In genomic region chr6:112106562-112106961, GRCh38 we compare ENCODE assay signal across 25 cellular contexts. TPM values are rescaled to one million over a fixed set of nuclear protein-coding genes. Genes with fewer than 3 reads are reported as not detected.
DNase-seq lines count a peak whose midpoint lies in the region; ATAC-seq, FAIRE-seq and TF ChIP-seq lines count a peak whose summit lies in the region.
"Had no signal": no experiment of that assay in that cellular context is flagged by ENCODE, and none has a peak within 500 bp of the region (broad histone marks: within the 10 kb centered on the region; RNA-seq: fewer than 3 reads in every experiment).

No MANE protein-coding gene starts in this region.

- TF ChIP-seq EP300 in H1 (IDR thresholded peaks at IDR 0.05; ENCODE audit: borderline replicate concordance in 1 of 2, low read depth in 2 of 2, low read length in 2 of 2): no peak

- H3K27ac Mint-ChIP-seq in H9: no peak overlapping the region
- H3K27ac Mint-ChIP-seq: CD14-positive monocyte; CD4-positive, alpha-beta T cell; CD8-positive, alpha-beta memory T cell had no signal

- no peak overlapping the region for H3K4me3 Mint-ChIP-seq in H9
- H3K4me3 Mint-ChIP-seq: CD14-positive monocyte; CD4-positive, alpha-beta T cell; CD8-positive, alpha-beta memory T cell had no signal

- H3K4me2 ChIP-seq in H9 (ENCODE audit: insufficient read depth, insufficient read length, low read length) (no peak overlapping the region), H1 (ENCODE audit: insufficient read depth in 1 of 2, low read depth in 2 of 2, low read length in 2 of 2) (no peak overlapping the region)
- H3K4me2 ChIP-seq: A549; BLaER1 treated with 17β-estradiol and CSF1 and Interleukin-3, amounts not matched to agents 10 nM and 100 nM had no signal

- no peak overlapping the region for H2AFZ ChIP-seq in H9 (ENCODE audit: low read length)
- no peak overlapping the region for H2AFZ ChIP-seq in H1 (ENCODE audit: low read length)

- H3K79me1 ChIP-seq in H9 (ENCODE audit: insufficient read depth, low read depth, low read length, poor library complexity, severe bottlenecking): no peaks in the 10 kb centered on the region
- no peaks in the 10 kb centered on the region for H3K79me1 ChIP-seq in H1 (ENCODE audit: low read depth, low read length)

- no peak for TF ChIP-seq POLR2A in H1 (IDR thresholded peaks at IDR 0.05; ENCODE audit: control extremely low read depth in 1 of 2, low read depth in 2 of 2, low read length in 2 of 2)

- no peak overlapping the region for H2AK5ac ChIP-seq in H9 (ENCODE audit: insufficient read length, low read length)
- H2AK5ac ChIP-seq in H1 (ENCODE audit: low read depth, low read length): no peak overlapping the region

- H2BK20ac ChIP-seq in H9 (ENCODE audit: low read depth, low read length, poor library complexity, severe bottlenecking) (no peak overlapping the region), H1 (ENCODE audit: low read length) (peak overlapping the region; percentile 36; the same call in 1 of the 2 replicates)

- CTCF ChIA-PET in H1 (lab: Charles Lee; ENCODE audit: partially characterized antibody): interaction anchor here (0.6 to 1.1 kb wide), 4 partner anchors 12 to 477 kb away, joined by 3 to 4 read pairs (median 3); no protein-coding TSS in a partner anchor

- H3K4ac ChIP-seq in H9 (ENCODE audit: low read depth, low read length): no peak overlapping the region
- H3K4ac ChIP-seq in H1 (replicated peaks; ENCODE audit: insufficient read length, low read depth, low read length): no peak overlapping the region

- H3K36me3 ChIP-seq in H1 (ENCODE audit: control insufficient read depth in 2 of 4, insufficient read depth in 4 of 4, low read length in 3 of 4): no peaks in the 10 kb centered on the region
- H3K36me3 ChIP-seq: BE2C had no signal

- peak overlapping the region; percentile 72 for H4K5ac ChIP-seq in H9 (ENCODE audit: insufficient read length, low read depth, low read length)
- no peak overlapping the region for H4K5ac ChIP-seq in H1 (ENCODE audit: insufficient read length, low read depth, low read length)

- H3K18ac ChIP-seq in H9 (ENCODE audit: insufficient read length, low read depth, low read length) (no peak overlapping the region), H1 (ENCODE audit: extremely low read depth, low read length) (no peak overlapping the region)

- H3K9me3 ChIP-seq in H9 (ENCODE audit: control insufficient read depth, low read depth, low read length): no peaks in the 10 kb centered on the region
- H3K9me3 ChIP-seq in H1 (ENCODE audit: insufficient read depth in 2 of 2, low read depth in 1 of 2, low read length in 1 of 2): no peaks in the 10 kb centered on the region; a peak in 1 of 4 replicates
- H3K9me3 ChIP-seq: A549, BE2C had no signal

- no peak overlapping the region for H4K91ac ChIP-seq in H9 (ENCODE audit: insufficient read length, low read depth, low read length)
- H4K91ac ChIP-seq in H1 (replicated peaks; ENCODE audit: insufficient read length, low read length): no peak overlapping the region

- H3K4me3 ChIP-seq in H1 (ENCODE audit: extremely low read depth in 1 of 4, insufficient read depth in 2 of 4, low read depth in 3 of 4, low read length in 4 of 4): no peak overlapping the region
- H3K4me3 ChIP-seq: A549; BLaER1 treated with 17β-estradiol and CSF1 and Interleukin-3, amounts not matched to agents 10 nM and 100 nM had no signal

- H4K20me1 ChIP-seq in H9 (ENCODE audit: control insufficient read depth, insufficient read depth, insufficient read length): no peaks in the 10 kb centered on the region
- no peaks in the 10 kb centered on the region for H4K20me1 ChIP-seq in H1 (replicated peaks in 1 of 2; ENCODE audit: control insufficient read depth in 1 of 2, insufficient read depth in 2 of 2, low read length in 2 of 2)
- H4K20me1 ChIP-seq: BLaER1 treated with 17β-estradiol and CSF1 and Interleukin-3, amounts not matched to agents 10 nM and 100 nM had no signal

- H3K79me2 ChIP-seq in H9 (ENCODE audit: insufficient read depth, low read length) (no peaks in the 10 kb centered on the region), H1 (ENCODE audit: control insufficient read depth in 1 of 2, insufficient read depth in 2 of 2, low read length in 2 of 2) (no peaks in the 10 kb centered on the region)

- no peaks in the 10 kb centered on the region for H3K27me3 Mint-ChIP-seq in H9 (ENCODE audit: low read depth)
- H3K27me3 Mint-ChIP-seq: CD4-positive, alpha-beta T cell had no signal

- H3K36me3 Mint-ChIP-seq in H9 (ENCODE audit: insufficient read depth in 1 of 3, low read depth in 3 of 3): peaks cover 0 to 6% (median 4%) of the 10 kb centered on the region in 3 experiments; a peak in 5 of 7 replicates
- H3K36me3 Mint-ChIP-seq: CD14-positive monocyte had no signal

- no peak overlapping the region for H3K9ac ChIP-seq in H9 (ENCODE audit: extremely low read depth, insufficient read length, low read length)
- no peak overlapping the region for H3K9ac ChIP-seq in H1 (replicated peaks in 1 of 4; ENCODE audit: extremely low read depth in 1 of 4, low read depth in 3 of 4, low read length in 3 of 4)
- H3K9ac ChIP-seq: BLaER1 treated with 17β-estradiol and CSF1 and Interleukin-3, amounts not matched to agents 10 nM and 100 nM had no signal

- no peak for DNase-seq in H9
- peak; percentile 15 for DNase-seq in M059J (ENCODE audit: low read depth)
- DNase-seq in H1 (ENCODE audit: low read depth in 1 of 2, low spot score in 2 of 2): no peak
- no peak for DNase-seq in stimulated activated naive CD4-positive, alpha-beta T cell treated with Interleukin-2 at 50 U/mL for 16 hours (lab: John Stamatoyannopoulos, UW)
- no peak for DNase-seq in GF-D8 (lab: John Stamatoyannopoulos, UW)
- DNase-seq: 8988T; ACHN; AML-193; BE2C; CD4-positive, alpha-beta T cell; CD8-positive, alpha-beta memory T cell; DMS 273 treated with DMSO at 0.1 percent for 48 hours; DMS79; EL; GDM1; GOT3; H7 had no signal

- no peak overlapping the region for H2BK5ac ChIP-seq in H9 (ENCODE audit: insufficient read length, low read length)
- H2BK5ac ChIP-seq in H1 (ENCODE audit: low read depth, low read length): no peak overlapping the region

- FAIRE-seq in H1 (lab: Jason Lieb, UNC): no peak
- FAIRE-seq: A549, D721Med, GM12891, GM18507 had no signal

- H2BK12ac ChIP-seq in H9 (ENCODE audit: insufficient read length, low read depth, low read length) (no peak overlapping the region), H1 (ENCODE audit: low read depth, low read length) (no peak overlapping the region)

- POLR2A ChIA-PET in H1 (lab: Charles Lee; ENCODE audit: partially characterized antibody): interaction anchor here (1.6 kb wide), 1 partner anchor 19 kb away, joined by 4 read pairs; the partner anchor contains the start of genes FAM229B and TUBE1

- H2BK120ac ChIP-seq in H9 (ENCODE audit: low read depth, low read length, poor library complexity, severe bottlenecking) (no peak overlapping the region), H1 (replicated peaks; ENCODE audit: low read depth, low read length) (no peak overlapping the region)

- H3K27ac ChIP-seq in H9 (ENCODE audit: insufficient read length, low read depth, low read length) (no peak overlapping the region), H1 (ENCODE audit: low read depth, low read length) (no peak overlapping the region)
- H3K27ac ChIP-seq: A549; BLaER1 treated with 17β-estradiol and CSF1 and Interleukin-3, amounts not matched to agents 10 nM and 100 nM had no signal

- H3K23ac ChIP-seq in H9 (ENCODE audit: insufficient read length, low read depth, low read length) (no peak overlapping the region), H1 (ENCODE audit: insufficient read length) (no peak overlapping the region)

- H3T11ph ChIP-seq in H9 (ENCODE audit: low read length): no peak overlapping the region

- H3K23me2 ChIP-seq in H9 (ENCODE audit: insufficient read length, low read depth, low read length, poor library complexity, severe bottlenecking): no peaks in the 10 kb centered on the region
- H3K23me2 ChIP-seq in H1 (ENCODE audit: low read depth, low read length): no peaks in the 10 kb centered on the region

- no peak overlapping the region for H2BK15ac ChIP-seq in H9 (ENCODE audit: low read depth, low read length)
- H2BK15ac ChIP-seq in H1 (ENCODE audit: low read length): peak overlapping the region; percentile 36; the same call in 1 of the 2 replicates

- no CpG with 5 or more reads among the region's 2 CpGs for WGBS in H9 (ENCODE audit: extremely low coverage, insufficient read length, low lambda C conversion rate)
- 88% methylated on average over 2 of the region's 2 CpGs; no CpG with 5 or more reads in 1 of the 2 experiments for WGBS in H1 (ENCODE audit: extremely low coverage in 1 of 2, insufficient coverage in 1 of 2, insufficient read length in 1 of 2, insufficient replicate concordance in 2 of 2, low coverage in 1 of 2, low lambda C conversion rate in 2 of 2, missing lambda C conversion rate in 1 of 2), 2 experiments

- no peak for ATAC-seq in HG03159 (IDR thresholded peaks at IDR 0.05; ENCODE audit: unreplicated experiment)
- ATAC-seq: A549, HCT116 had no signal

- H3K14ac ChIP-seq in H9 (ENCODE audit: insufficient read depth, low read length): no peak overlapping the region
- no peak overlapping the region for H3K14ac ChIP-seq in H1 (ENCODE audit: insufficient read length)

- H3K4me1 ChIP-seq in H9 (ENCODE audit: insufficient read depth, low read length): no peaks in the 10 kb centered on the region
- no peaks in the 10 kb centered on the region for H3K4me1 ChIP-seq in H1 (replicated peaks in 1 of 4; ENCODE audit: control insufficient read depth in 3 of 4, insufficient read depth in 4 of 4, low read length in 3 of 4)
- H3K4me1 ChIP-seq: A549; BE2C; BLaER1 treated with 17β-estradiol and CSF1 and Interleukin-3, amounts not matched to agents 10 nM and 100 nM had no signal

- TF ChIP-seq CTCF in H9 (conservative IDR thresholded peaks at IDR 0.05): no peak
- TF ChIP-seq CTCF in H1 (IDR thresholded peaks at IDR 0.05; ENCODE audit: control extremely low read depth in 1 of 3, insufficient read depth in 1 of 3, low read depth in 1 of 3, low read length in 3 of 3): no peak

- H3K9me3 Mint-ChIP-seq in H9: peaks cover 5 to 8% of the 10 kb centered on the region in 2 experiments; a peak in 4 of 5 replicates

- TF ChIP-seq RAD21 in H1 (IDR thresholded peaks at IDR 0.05 in 1 of 2, conservative IDR thresholded peaks at IDR 0.05 in 1 of 2; ENCODE audit: low read depth in 2 of 2, low read length in 2 of 2): no peak

- H3K27me3 ChIP-seq in H9 (ENCODE audit: insufficient read depth, low read length) (no peaks in the 10 kb centered on the region), H1 (replicated peaks in 1 of 4; ENCODE audit: control insufficient read depth in 3 of 4, extremely low read depth in 1 of 4, insufficient read depth in 3 of 4, low read length in 3 of 4) (no peaks in the 10 kb centered on the region)
- H3K27me3 ChIP-seq: BE2C; BLaER1 treated with 17β-estradiol and CSF1 and Interleukin-3, amounts not matched to agents 10 nM and 100 nM had no signal

- no peak overlapping the region for H3K56ac ChIP-seq in H9 (ENCODE audit: insufficient read length, low read depth, low read length)
- no peak overlapping the region for H3K56ac ChIP-seq in H1 (replicated peaks; ENCODE audit: insufficient read length, low read depth, low read length)

- peaks cover 2 to 3% of the 10 kb centered on the region in 2 experiments; a peak in 1 of 4 replicates for H3K4me1 Mint-ChIP-seq in H9
- H3K4me1 Mint-ChIP-seq: CD14-positive monocyte; CD8-positive, alpha-beta memory T cell had no signal

- no peak overlapping the region for H4K8ac ChIP-seq in H9 (replicated peaks; ENCODE audit: insufficient read length, low read depth, low read length)
- no peak overlapping the region for H4K8ac ChIP-seq in H1 (ENCODE audit: extremely low read depth, insufficient read depth, low read length)

RNA-seq across cellular contexts. Expression of gene FAM229B, which starts 19.2 kb away (rescaled TPM):
- total RNA-seq in H9 (2021): 8.2 and 9.0 TPM in 2 replicates
- 31.3 and 34.2 TPM in 2 replicates for total RNA-seq in M059J (2014; rRNA removed; shearing (Covaris generic))
- 10.0 and 10.5 TPM in 2 replicates for total RNA-seq in H1 (2021; fragmentation: NEBNext Ultra II Directional; extraction: Animal tissue kit (Norgen Biotek cat#: 25700))
- polyA plus RNA-seq in H1 (2011; rRNA removed): 5.8 and 10.4 TPM in 2 replicates
- 7.5 TPM for polyA plus RNA-seq in H1 (2011; cell fraction: cytosol; rRNA removed)
- polyA plus RNA-seq in H1 (2011; cell fraction: nucleus; rRNA removed): 5.8 TPM
- polyA plus RNA-seq in H1 (2012, experiment 1 of 2): 12.3 to 14.3 TPM (median 12.8 TPM) in 4 replicates
- 25.4 TPM for polyA plus RNA-seq in H1 (2012, experiment 2 of 2)
- polyA plus RNA-seq in H1 (2013, experiment 1 of 2): 28.3 TPM
- polyA plus RNA-seq in H1 (2013, experiment 2 of 2): 25.1 TPM
- polyA minus RNA-seq in H1 (2011; rRNA and poly(A)+ RNA removed): 3.6 and 5.0 TPM in 2 replicates
- polyA minus RNA-seq in H1 (2011; cell fraction: cytosol; rRNA and poly(A)+ RNA removed): 2.1 TPM
- polyA minus RNA-seq in H1 (2011; cell fraction: nucleus; rRNA and poly(A)+ RNA removed): 1.9 TPM

RNA-seq across cellular contexts. Expression of gene TUBE1, which starts 19.3 kb away (rescaled TPM):
- total RNA-seq in H9 (2021): 11.6 and 12.9 TPM in 2 replicates
- total RNA-seq in M059J (2014; rRNA removed; shearing (Covaris generic)): 22.7 and 29.8 TPM in 2 replicates
- total RNA-seq in H1 (2021; fragmentation: NEBNext Ultra II Directional; extraction: Animal tissue kit (Norgen Biotek cat#: 25700)): 14.8 and 15.9 TPM in 2 replicates
- 5.5 and 8.0 TPM in 2 replicates for polyA plus RNA-seq in H1 (2011; rRNA removed)
- polyA plus RNA-seq in H1 (2011; cell fraction: cytosol; rRNA removed): 9.9 TPM
- 8.8 TPM for polyA plus RNA-seq in H1 (2011; cell fraction: nucleus; rRNA removed)
- polyA plus RNA-seq in H1 (2012, experiment 1 of 2): 6.9 to 16.7 TPM (median 8.0 TPM) in 4 replicates
- polyA plus RNA-seq in H1 (2012, experiment 2 of 2): 2.2 TPM
- polyA plus RNA-seq in H1 (2013, experiment 1 of 2): 14.9 TPM
- polyA plus RNA-seq in H1 (2013, experiment 2 of 2): 13.5 TPM
- polyA minus RNA-seq in H1 (2011; rRNA and poly(A)+ RNA removed): 8.5 and 8.8 TPM in 2 replicates
- 8.0 TPM for polyA minus RNA-seq in H1 (2011; cell fraction: cytosol; rRNA and poly(A)+ RNA removed)
- 29.1 TPM for polyA minus RNA-seq in H1 (2011; cell fraction: nucleus; rRNA and poly(A)+ RNA removed)

RNA-seq across cellular contexts. Expression of gene CCN6, which starts 52.7 kb away (rescaled TPM):
- not detected in 2 replicates for total RNA-seq in H9 (2021)
- not detected in 2 replicates for total RNA-seq in M059J (2014; rRNA removed; shearing (Covaris generic))
- total RNA-seq in H1 (2021; fragmentation: NEBNext Ultra II Directional; extraction: Animal tissue kit (Norgen Biotek cat#: 25700)): not detected in 2 replicates
- polyA plus RNA-seq in H1 (2011; rRNA removed): not detected in 2 replicates
- not detected for polyA plus RNA-seq in H1 (2011; cell fraction: cytosol; rRNA removed)
- not detected for polyA plus RNA-seq in H1 (2011; cell fraction: nucleus; rRNA removed)
- not detected in 4 replicates for polyA plus RNA-seq in H1 (2012, experiment 1 of 2)
- not detected for polyA plus RNA-seq in H1 (2012, experiment 2 of 2)
- polyA plus RNA-seq in H1 (2013, experiment 1 of 2): not detected
- polyA plus RNA-seq in H1 (2013, experiment 2 of 2): not detected
- polyA minus RNA-seq in H1 (2011; rRNA and poly(A)+ RNA removed): not detected in 2 replicates
- not detected for polyA minus RNA-seq in H1 (2011; cell fraction: cytosol; rRNA and poly(A)+ RNA removed)
- polyA minus RNA-seq in H1 (2011; cell fraction: nucleus; rRNA and poly(A)+ RNA removed): not detected
- total RNA-seq: CD4-positive, alpha-beta T cell; CD8-positive, alpha-beta memory T cell; H7 had no signal
- polyA plus RNA-seq: A549, CD14-positive monocyte had no signal
